24 cellular contexts compared by ENCODE assay signal in genomic region chr6:96197241-96197640, GRCh38.
DNase-seq lines count a peak whose midpoint lies in the region; ATAC-seq and TF ChIP-seq lines count a peak whose summit lies in the region.
"Had no signal": no experiment of that assay in that cellular context is flagged by ENCODE, and none has a peak within 500 bp of the region (broad histone marks: within the 10 kb centered on the region; RNA-seq: fewer than 3 reads in every experiment).

No MANE protein-coding gene starts in this region.

- peak overlapping the region; percentile 67 to 68 for H3K27ac ChIP-seq in breast epithelium
- H3K27ac ChIP-seq in mammary epithelial cell (ENCODE audit: insufficient read depth, low read depth, low read length) = no peak overlapping the region
- H3K27ac ChIP-seq: GM23248, HL-60, SJSA1 had no signal

- no peaks in the 10 kb centered on the region for H3K79me2 ChIP-seq in mammary epithelial cell (ENCODE audit: insufficient read depth, low read length)

- DNase-seq in breast epithelium (ENCODE audit: low spot score in 2 of 2) (no peak), mammary epithelial cell (no peak), WTC11 (ENCODE audit: low spot score) (no peak), mesothelial cell of epicardium (ENCODE audit: low spot score in 2 of 2, unreplicated experiment in 2 of 2) (no peak), endothelial cell (ENCODE audit: low spot score) (no peak), SHP77 treated with DMSO at 0.1 percent for 48 hours (lab: John Stamatoyannopoulos, UW) (no peak)
- DNase-seq: 8988T, ACHN, BE2C, GM23248, Kasumi-1, NCI-H1092 treated with DMSO at 0.1 percent for 48 hours, NCI-H1436 treated with DMSO at 0.1 percent for 48 hours, NCI-H1930, NCI-H2107, NCI-H524, NCI-H748 treated with DMSO at 0.1 percent for 48 hours had no signal

- TF ChIP-seq CTCF in breast epithelium (IDR thresholded peaks at IDR 0.05) = no peak
- no peak for TF ChIP-seq CTCF in mammary epithelial cell (conservative IDR thresholded peaks at IDR 0.05 in 1 of 2, IDR thresholded peaks at IDR 0.05 in 1 of 2; ENCODE audit: extremely low read depth in 1 of 2, insufficient read depth in 1 of 2, low read depth in 1 of 2, low read length in 2 of 2)
- TF ChIP-seq CTCF in WTC11 (IDR thresholded peaks at IDR 0.05) = no peak
- TF ChIP-seq CTCF in mesothelial cell of epicardium (IDR thresholded peaks at IDR 0.05; ENCODE audit: unreplicated experiment) = no peak
- TF ChIP-seq CTCF in endothelial cell (IDR thresholded peaks at IDR 0.05; ENCODE audit: unreplicated experiment) = no peak

- H2AFZ ChIP-seq in mammary epithelial cell (ENCODE audit: low read depth, low read length) = no peak overlapping the region
- H2AFZ ChIP-seq: GM23248 had no signal

- no peak for TF ChIP-seq POLR2A in breast epithelium (IDR thresholded peaks at IDR 0.05)

- no peak overlapping the region for H3K9ac ChIP-seq in mammary epithelial cell (ENCODE audit: insufficient read depth, low read length)
- H3K9ac ChIP-seq: GM23248 had no signal

- H3K27me3 ChIP-seq in breast epithelium (no peaks in the 10 kb centered on the region), mammary epithelial cell (ENCODE audit: insufficient read depth, low read length) (no peaks in the 10 kb centered on the region)
- H3K27me3 ChIP-seq: BE2C, SJSA1 had no signal

- ATAC-seq in WTC11 (no peak), GM21619 (IDR thresholded peaks at IDR 0.05; ENCODE audit: unreplicated experiment) (no peak)
- ATAC-seq: HCT116, K562, Right ventricle myocardium inferior had no signal

- peaks cover 32% of the 10 kb centered on the region for H3K4me1 Mint-ChIP-seq in WTC11
- H3K4me1 Mint-ChIP-seq in mesothelial cell of epicardium = peaks cover 6% of the 10 kb centered on the region
- H3K4me1 Mint-ChIP-seq in endothelial cell (ENCODE audit: unreplicated experiment) = no peaks in the 10 kb centered on the region
- H3K4me1 Mint-ChIP-seq: CD14-positive monocyte had no signal

- CTCF ChIA-PET in mammary epithelial cell (lab: Charles Lee; ENCODE audit: low non-redundant PET) (no interaction called here), WTC11 (lab: Charles Lee) (no interaction called here)

- no TSS peak for BruUV-seq in mammary epithelial cell (replicated peaks; lab: Mats Ljungman, UMichigan)

- H3K27me3 Mint-ChIP-seq in WTC11 (ENCODE audit: low read depth) (no peaks in the 10 kb centered on the region), mesothelial cell of epicardium (ENCODE audit: low read depth) (no peaks in the 10 kb centered on the region), endothelial cell (ENCODE audit: unreplicated experiment) (no peaks in the 10 kb centered on the region)

- peaks cover 0 to 3% of the 10 kb centered on the region in 2 donors for H3K4me1 ChIP-seq in breast epithelium
- H3K4me1 ChIP-seq in mammary epithelial cell (ENCODE audit: insufficient read depth, low read length) = no peaks in the 10 kb centered on the region
- H3K4me1 ChIP-seq: BE2C, SJSA1 had no signal

- POLR2A ChIA-PET in WTC11 (lab: Charles Lee) = no interaction called here

- no peaks in the 10 kb centered on the region for H3K9me3 ChIP-seq in breast epithelium
- no peaks in the 10 kb centered on the region for H3K9me3 ChIP-seq in mammary epithelial cell (replicated peaks; ENCODE audit: insufficient read depth, low read length)
- H3K9me3 ChIP-seq: BE2C, SJSA1 had no signal

- dilution Hi-C loops in mammary epithelial cell (cut with HindIII; ENCODE audit: low sequenced_read_pairs) = no loop called here

- H3K27ac Mint-ChIP-seq in WTC11 = peak overlapping the region; percentile 98
- H3K27ac Mint-ChIP-seq in mesothelial cell of epicardium = peak overlapping the region; percentile 96
- H3K27ac Mint-ChIP-seq in endothelial cell (ENCODE audit: unreplicated experiment) = no peak overlapping the region
- H3K27ac Mint-ChIP-seq: CD14-positive monocyte had no signal

- H3K4me3 ChIP-seq in breast epithelium = no peak overlapping the region
- no peak overlapping the region for H3K4me3 ChIP-seq in mammary epithelial cell (replicated peaks in 1 of 3; ENCODE audit: insufficient read depth in 1 of 3, low read depth in 2 of 3, low read length in 3 of 3)
- H3K4me3 ChIP-seq: GM23248, K562, SJSA1 had no signal

- in situ Hi-C loops in mammary epithelial cell (cut with MboI; ENCODE audit: low sequenced_read_pairs in 2 of 2) = no loop called here

- intact Hi-C loops in breast epithelium (cut with DNase I; ENCODE audit: low total_unique reads) = no loop called here
- intact Hi-C loops in mammary epithelial cell (cut with micrococcal nuclease) = no loop called here

- no peak overlapping the region for H3K4me2 ChIP-seq in mammary epithelial cell (ENCODE audit: insufficient read depth, low read depth, low read length)

- H3K4me3 Mint-ChIP-seq in WTC11 (no peak overlapping the region), mesothelial cell of epicardium (no peak overlapping the region), endothelial cell (ENCODE audit: unreplicated experiment) (no peak overlapping the region)
- H3K4me3 Mint-ChIP-seq: CD14-positive monocyte had no signal

- H3K36me3 ChIP-seq in breast epithelium = no peaks in the 10 kb centered on the region
- no peaks in the 10 kb centered on the region for H3K36me3 ChIP-seq in mammary epithelial cell (ENCODE audit: insufficient read depth, low read length)
- H3K36me3 ChIP-seq: BE2C, SJSA1 had no signal

- H3K9me3 Mint-ChIP-seq in WTC11 (peaks cover 8% of the 10 kb centered on the region), mesothelial cell of epicardium (peaks cover 30% of the 10 kb centered on the region), endothelial cell (ENCODE audit: unreplicated experiment) (no peaks in the 10 kb centered on the region)

- H3K36me3 Mint-ChIP-seq in WTC11 (peaks cover 13% of the 10 kb centered on the region), mesothelial cell of epicardium (peaks cover 10% of the 10 kb centered on the region), endothelial cell (ENCODE audit: low read depth, unreplicated experiment) (no peaks in the 10 kb centered on the region)
- H3K36me3 Mint-ChIP-seq: CD14-positive monocyte had no signal

- H4K20me1 ChIP-seq in mammary epithelial cell (ENCODE audit: insufficient read depth, low read length) = no peaks in the 10 kb centered on the region

TF ChIP-seq in WTC11, 78 proteins besides CTCF, POLR2A, EP300 and RAD21 (continues in another document):
- TF ChIP-seq ZNF425 (CRISPR knock-in tag; conservative IDR thresholded peaks at IDR 0.05) (no peak), ESRRA (CRISPR knock-in tag; IDR thresholded peaks at IDR 0.05; ENCODE audit: borderline replicate concordance) (no peak), AFF4 (CRISPR knock-in tag; IDR thresholded peaks at IDR 0.05; ENCODE audit: borderline replicate concordance) (no peak)
